26 cellular contexts compared by ENCODE assay signal in the genomic region with DNA sequence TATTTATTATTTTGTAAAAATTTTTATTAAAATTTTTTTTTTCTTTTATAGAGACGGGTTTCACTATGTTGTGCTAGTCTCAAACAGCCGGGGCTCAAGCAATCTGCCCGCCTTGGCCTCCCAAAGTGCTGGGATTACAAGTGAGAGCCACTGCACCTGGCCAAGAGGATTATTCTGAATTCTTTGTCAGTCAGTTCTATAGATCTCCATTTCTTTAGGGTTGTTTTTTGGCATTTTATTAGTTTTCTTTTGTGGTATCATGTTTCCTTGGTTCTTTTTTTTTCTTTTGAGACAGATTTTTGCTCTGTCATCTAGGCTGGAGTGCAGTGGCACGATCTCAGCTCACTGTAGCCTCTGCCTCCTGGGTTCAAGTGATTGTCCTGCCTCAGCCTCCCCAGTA. TPM values are rescaled to one million over a fixed set of nuclear protein-coding genes. Genes with fewer than 3 reads are reported as not detected.
A peak's percentile ranks its signal among the peaks of the same experiment; 100 is the strongest.
DNase-seq lines count a peak whose midpoint lies in the region; ATAC-seq, FAIRE-seq and TF ChIP-seq lines count a peak whose summit lies in the region.
"Had no signal": no experiment of that assay in that cellular context is flagged by ENCODE, and none has a peak within 500 bp of the region (broad histone marks: within the 10 kb centered on the region; RNA-seq: fewer than 3 reads in every experiment).

No MANE protein-coding gene starts in this region.

- CTCF ChIA-PET in CD8-positive, alpha-beta memory T cell (lab: Charles Lee) = no interaction called here
- CTCF ChIA-PET in K562 (lab: Yijun Ruan, JAX; ENCODE audit: low intra/inter-chr PET ratio) = no interaction called here

- peaks cover 0 to 4% (median 2%) of the 10 kb centered on the region in 5 donors for H3K9me3 Mint-ChIP-seq in CD8-positive, alpha-beta memory T cell
- no peaks in the 10 kb centered on the region for H3K9me3 Mint-ChIP-seq in progenitor cell of endocrine pancreas (ENCODE audit: low read depth)
- H3K9me3 Mint-ChIP-seq: activated CD4-positive, alpha-beta memory T cell treated with anti-CD3 and anti-CD28 coated beads for 36 hours; activated naive CD4-positive, alpha-beta T cell treated with anti-CD3 and anti-CD28 coated beads, Interleukin-2, amount 50 U/mL, for 24 hours; T-helper 2 cell treated with Interferon-gamma antibody and Interleukin-4, amounts not matched to agents 5 μg/mL and 100 μg/mL, for 36 hours had no signal

- no peak for FAIRE-seq in K562 (lab: Jason Lieb, UNC)
- FAIRE-seq: G401.6 had no signal

- H3K4me1 ChIP-seq in CD8-positive, alpha-beta memory T cell (ENCODE audit: insufficient read depth, low read length) = peaks cover 27% of the 10 kb centered on the region
- peaks cover 13% of the 10 kb centered on the region for H3K4me1 ChIP-seq in HUES64 (ENCODE audit: insufficient read depth, low read length)
- peaks cover 0 to 4% of the 10 kb centered on the region in 2 experiments; a peak in 1 of 5 replicates for H3K4me1 ChIP-seq in K562 (replicated peaks in 1 of 2; ENCODE audit: control insufficient read depth in 2 of 2, insufficient read depth in 2 of 2, low read length in 2 of 2)
- H3K4me1 ChIP-seq: breast epithelium had no signal

- H2AFZ ChIP-seq in K562 (ENCODE audit: low read depth, low read length) = no peak overlapping the region

- no peaks in the 10 kb centered on the region for H3K36me3 ChIP-seq in CD8-positive, alpha-beta memory T cell (ENCODE audit: insufficient read depth, low read length)
- H3K36me3 ChIP-seq in HUES64 (ENCODE audit: insufficient read depth, low read length) (peaks cover 11% of the 10 kb centered on the region; the same call in 1 of the 2 replicates), K562 (ENCODE audit: control insufficient read depth, insufficient read depth, low read length) (peaks cover 9% of the 10 kb centered on the region; the same call in 1 of the 3 replicates)
- H3K36me3 ChIP-seq: breast epithelium had no signal

- H3K9ac ChIP-seq in HUES64 (ENCODE audit: low read depth, low read length) (no peak overlapping the region), K562 (ENCODE audit: insufficient read depth in 1 of 2, low read depth in 2 of 2, low read length in 2 of 2) (no peak overlapping the region)
- H3K9ac ChIP-seq: BLaER1 treated with 17β-estradiol and CSF1 and Interleukin-3, amounts not matched to agents 10 nM and 100 nM had no signal

- H3K9me3 ChIP-seq in CD8-positive, alpha-beta memory T cell (ENCODE audit: low read length) = no peaks in the 10 kb centered on the region
- H3K9me3 ChIP-seq in HUES64 (ENCODE audit: insufficient read depth, low read depth, low read length) = no peaks in the 10 kb centered on the region
- no peaks in the 10 kb centered on the region for H3K9me3 ChIP-seq in K562 (replicated peaks; ENCODE audit: control insufficient read depth, insufficient read depth, low read depth, low read length)
- H3K9me3 ChIP-seq: breast epithelium, left lung had no signal

- BruUV-seq in K562 (replicated peaks; lab: Mats Ljungman, UMichigan) = no TSS peak

- H3K27ac ChIP-seq in CD8-positive, alpha-beta memory T cell (ENCODE audit: low read depth, low read length) = no peak overlapping the region
- peak overlapping the region; percentile 53; the same call in 1 of the 2 replicates for H3K27ac ChIP-seq in HUES64 (ENCODE audit: low read depth, low read length)
- H3K27ac ChIP-seq in K562 (ENCODE audit: extremely low read depth, low read depth, low read length) = no peak overlapping the region
- H3K27ac ChIP-seq: breast epithelium, tibial artery had no signal

- WGBS in HUES64 = 97% methylated on average over 4 of the region's 4 CpGs
- 79% methylated on average over 4 of the region's 4 CpGs for WGBS in K562 (ENCODE audit: insufficient coverage, low coverage, missing lambda C conversion rate)

- H3K79me2 ChIP-seq in K562 (ENCODE audit: control insufficient read depth, insufficient read depth, low read length) = peaks cover 71% of the 10 kb centered on the region

- no peaks in the 10 kb centered on the region for H3K27me3 ChIP-seq in CD8-positive, alpha-beta memory T cell (ENCODE audit: insufficient read depth, low read length, poor library complexity, severe bottlenecking)
- H3K27me3 ChIP-seq in HUES64 (ENCODE audit: insufficient read depth, low read length) = no peaks in the 10 kb centered on the region
- no peaks in the 10 kb centered on the region for H3K27me3 ChIP-seq in K562 (ENCODE audit: control insufficient read depth in 2 of 2, insufficient read depth in 2 of 2, low read length in 2 of 2)
- H3K27me3 ChIP-seq: BLaER1 treated with 17β-estradiol and CSF1 and Interleukin-3, amounts not matched to agents 10 nM and 100 nM; breast epithelium; left lung; spleen; tibial artery had no signal

- peak overlapping the region in 7 of 8 donors; percentile 54 to 89 (median 73) for H3K27ac Mint-ChIP-seq in CD8-positive, alpha-beta memory T cell
- peak overlapping the region; percentile 54 for H3K27ac Mint-ChIP-seq in progenitor cell of endocrine pancreas
- H3K27ac Mint-ChIP-seq: activated CD4-positive, alpha-beta memory T cell treated with anti-CD3 and anti-CD28 coated beads for 36 hours; activated naive CD4-positive, alpha-beta T cell treated with anti-CD3 and anti-CD28 coated beads, Interleukin-2, amount 50 U/mL, for 24 hours; T-helper 2 cell treated with Interferon-gamma antibody and Interleukin-4, amounts not matched to agents 5 μg/mL and 100 μg/mL, for 36 hours had no signal

- H3K27me3 Mint-ChIP-seq in CD8-positive, alpha-beta memory T cell = no peaks in the 10 kb centered on the region
- no peaks in the 10 kb centered on the region for H3K27me3 Mint-ChIP-seq in progenitor cell of endocrine pancreas
- H3K27me3 Mint-ChIP-seq: activated CD4-positive, alpha-beta memory T cell treated with anti-CD3 and anti-CD28 coated beads for 36 hours; activated naive CD4-positive, alpha-beta T cell treated with anti-CD3 and anti-CD28 coated beads, Interleukin-2, amount 50 U/mL, for 24 hours had no signal

- intact Hi-C loops in K562 (cut with micrococcal nuclease) = no loop called here

- no peak for TF ChIP-seq CTCF in K562 (IDR thresholded peaks at IDR 0.05 in 2 of 3, conservative IDR thresholded peaks at IDR 0.05 in 1 of 3; ENCODE audit: insufficient read depth in 2 of 3, low read depth in 1 of 3, low read length in 3 of 3)
- TF ChIP-seq CTCF in progenitor cell of endocrine pancreas (IDR thresholded peaks at IDR 0.05; ENCODE audit: unreplicated experiment) = no peak

- no peak for TF ChIP-seq RAD21 in K562 (CRISPR knock-in tag; conservative IDR thresholded peaks at IDR 0.05 in 1 of 2, IDR thresholded peaks at IDR 0.05 in 1 of 2)

- H3K4me3 Mint-ChIP-seq in CD8-positive, alpha-beta memory T cell = peak overlapping the region in 2 of 7 donors; percentile 3 to 28
- no peak overlapping the region for H3K4me3 Mint-ChIP-seq in progenitor cell of endocrine pancreas (ENCODE audit: low read depth)
- H3K4me3 Mint-ChIP-seq: activated CD4-positive, alpha-beta memory T cell treated with anti-CD3 and anti-CD28 coated beads for 36 hours; activated naive CD4-positive, alpha-beta T cell treated with anti-CD3 and anti-CD28 coated beads, Interleukin-2, amount 50 U/mL, for 24 hours; T-helper 2 cell treated with Interferon-gamma antibody and Interleukin-4, amounts not matched to agents 5 μg/mL and 100 μg/mL, for 36 hours had no signal

- H3K36me3 Mint-ChIP-seq in CD8-positive, alpha-beta memory T cell = peaks cover 11 to 47% (median 19%) of the 10 kb centered on the region in 3 donors
- H3K36me3 Mint-ChIP-seq in progenitor cell of endocrine pancreas (ENCODE audit: insufficient read depth) = peaks cover 11% of the 10 kb centered on the region

- no peak for DNase-seq in CD8-positive, alpha-beta memory T cell
- DNase-seq in K562 (ENCODE audit: extremely low read depth in 1 of 4, low spot score in 3 of 4) = no peak
- no peak for DNase-seq in progenitor cell of endocrine pancreas (ENCODE audit: low spot score, unreplicated experiment)
- DNase-seq in NCI-H187 (lab: John Stamatoyannopoulos, UW) = no peak
- no peak for DNase-seq in 8988T
- DNase-seq: activated CD4-positive, alpha-beta memory T cell treated with anti-CD3 and anti-CD28 coated beads for 36 hours; activated CD4-positive, alpha-beta T cell treated with anti-CD3 and anti-CD28 coated beads for 1 hour; DMS79; left lung; mesendoderm; MM.1S; NCI-H2029 treated with DMSO at 0.1 percent for 48 hours; NCI-H526; posterior cingulate gyrus; Right ventricle myocardium superior; stimulated activated CD4-positive, alpha-beta T cell treated with anti-CD3 and anti-CD28 coated beads, Interleukin-2, amount 100 ng/mL, for 24 hours; stimulated activated CD8-positive, alpha-beta memory T cell treated with anti-CD3 and anti-CD28 coated beads, Interleukin-4, amount 100 ng/mL, for 48 hours; tibial artery had no signal

- POLR2A ChIA-PET in CD8-positive, alpha-beta memory T cell (lab: Charles Lee) = no interaction called here
- POLR2A ChIA-PET in K562 (lab: Yijun Ruan, JAX) = no interaction called here

- H3K4me1 Mint-ChIP-seq in CD8-positive, alpha-beta memory T cell = peaks cover 58 to 73% (median 73%) of the 10 kb centered on the region in 3 donors
- peaks cover 9% of the 10 kb centered on the region for H3K4me1 Mint-ChIP-seq in progenitor cell of endocrine pancreas (ENCODE audit: low read depth)

- no peaks in the 10 kb centered on the region for H3K9me1 ChIP-seq in K562 (ENCODE audit: control insufficient read depth, insufficient read depth, low read length)

- peaks cover 6% of the 10 kb centered on the region; the same call in 1 of the 2 replicates for H4K20me1 ChIP-seq in K562 (replicated peaks; ENCODE audit: control insufficient read depth, insufficient read depth, low read length)

- H3K4me3 ChIP-seq in CD8-positive, alpha-beta memory T cell (ENCODE audit: low read length) = no peak overlapping the region
- H3K4me3 ChIP-seq in HUES64 (ENCODE audit: low read length) (no peak overlapping the region), K562 (no peak overlapping the region)
- H3K4me3 ChIP-seq: BLaER1 treated with 17β-estradiol and CSF1 and Interleukin-3, amounts not matched to agents 10 nM and 100 nM; breast epithelium; left lung; spleen; tibial artery had no signal

- no peak for TF ChIP-seq POLR2A in K562 (conservative IDR thresholded peaks at IDR 0.05)

- ATAC-seq in K562 (no peak), HG02571 (IDR thresholded peaks at IDR 0.05; ENCODE audit: unreplicated experiment) (no peak)

- TF ChIP-seq EP300 in K562 (IDR thresholded peaks at IDR 0.05; ENCODE audit: low read length) = no peak

- H3K4me2 ChIP-seq in K562 (ENCODE audit: insufficient read depth, low read length) = no peak overlapping the region

- in situ Hi-C loops in K562 (cut with MboI) = no loop called here

RNA-seq across cellular contexts. Expression of a gene that starts 18.4 kb away (rescaled TPM):
- total RNA-seq in CD8-positive, alpha-beta memory T cell = 10 to 100 TPM; 39.0 to 39.7 TPM
- polyA plus RNA-seq in CD8-positive, alpha-beta memory T cell = 50.2 TPM
- 28.8 TPM for polyA plus RNA-seq in HUES64 (2013, experiment 1 of 2)
- 27.5 TPM for polyA plus RNA-seq in HUES64 (2013, experiment 2 of 2)
- 22.6 and 29.0 TPM in 2 replicates for total RNA-seq in K562 (2011; cell fraction: chromatin; rRNA removed; ENCODE audit: low replicate concordance)
- total RNA-seq in K562 (2011; cell fraction: nucleolus; rRNA removed) = 15.2 and 15.3 TPM in 2 replicates
- total RNA-seq in K562 (2011; cell fraction: nucleoplasm; rRNA removed) = 17.5 and 19.2 TPM in 2 replicates
- total RNA-seq in K562 (2014; rRNA removed) = 9.4 and 12.5 TPM in 2 replicates
- total RNA-seq in K562 (2014; rRNA removed; fragmentation: Illumina TruSeq; extraction: Trizol) = 14.9 and 15.0 TPM in 2 replicates
- 16.1 and 16.7 TPM in 2 replicates for total RNA-seq in K562 (2015; rRNA removed; fragmentation: Illumina TruSeq; extraction: Trizol)
- 16.5 and 16.6 TPM in 2 replicates for total RNA-seq in K562 (2021)
- polyA plus RNA-seq in K562 (2011; rRNA removed) = 33.4 and 33.7 TPM in 2 replicates
- 27.3 and 28.0 TPM in 2 replicates for polyA plus RNA-seq in K562 (2011; cell fraction: cytosol; rRNA removed)
- 13.0 and 15.9 TPM in 2 replicates for polyA plus RNA-seq in K562 (2011; cell fraction: nucleus; rRNA removed)
- polyA plus RNA-seq in K562 (2012) = 15.6 and 16.1 TPM in 2 replicates
- polyA plus RNA-seq in K562 (2014; fragmentation: Illumina TruSeq; extraction: Trizol) = 24.9 and 28.9 TPM in 2 replicates
- 1 to 10 TPM; 1.3 to 1.5 TPM for polyA plus RNA-seq in K562 (2014; fragmentation: Nextera tagmentation; extraction: Ambion mirVana)
- polyA plus RNA-seq in K562 (2014; rRNA removed) = 18.3 and 21.6 TPM in 2 replicates
- 22.4 and 29.5 TPM in 2 replicates for polyA minus RNA-seq in K562 (2011; rRNA and poly(A)+ RNA removed)
- 13.3 and 14.4 TPM in 2 replicates for polyA minus RNA-seq in K562 (2011; cell fraction: cytosol; rRNA and poly(A)+ RNA removed)
- polyA minus RNA-seq in K562 (2011; cell fraction: nucleus; rRNA and poly(A)+ RNA removed) = 4.0 and 8.6 TPM in 2 replicates
- 45.6 and 47.6 TPM in 2 replicates for total RNA-seq in progenitor cell of endocrine pancreas
